Comparison of ENCODE assay signal across 11 cellular contexts in the genomic region with DNA sequence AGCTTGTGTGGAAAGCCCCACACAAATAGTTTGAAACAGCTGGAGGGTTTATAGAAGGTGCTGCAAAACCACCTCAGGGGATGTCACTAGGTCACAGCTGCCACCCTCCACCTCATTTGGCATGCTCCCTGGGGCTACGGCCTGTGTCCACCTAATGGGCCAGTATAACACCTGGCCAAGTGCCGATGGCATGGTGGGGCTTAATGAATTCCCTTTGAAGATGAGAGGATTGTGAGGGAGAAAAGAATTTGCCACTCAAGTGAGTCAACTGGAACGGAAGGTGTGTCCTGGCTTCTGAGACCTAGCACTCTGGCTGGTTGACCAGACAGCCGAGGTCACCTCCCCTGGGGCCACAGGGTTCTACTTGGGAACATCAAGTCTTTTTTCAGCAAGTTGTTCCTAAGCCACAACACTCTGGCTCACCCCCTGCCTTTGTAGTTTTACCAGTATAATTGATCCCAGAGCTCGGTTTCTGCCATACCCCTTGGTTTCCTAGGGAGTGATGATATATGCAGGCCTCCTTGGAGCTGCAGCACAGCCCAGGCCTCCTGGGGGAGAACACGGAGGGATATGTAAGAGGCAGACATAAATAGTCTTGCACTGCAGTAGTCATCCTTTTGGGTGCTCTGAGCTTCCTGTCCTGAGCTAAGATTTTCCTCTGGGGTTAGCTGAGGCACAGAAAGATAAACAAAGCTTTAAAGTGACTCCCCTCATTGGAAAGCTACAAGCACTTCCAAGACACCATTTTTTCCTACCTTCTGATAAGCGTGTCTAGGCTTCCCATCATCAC.
A peak's percentile ranks its signal among the peaks of the same experiment; 100 is the strongest.
DNase-seq lines count a peak whose midpoint lies in the region; ATAC-seq lines count a peak whose summit lies in the region.
"Had no signal": no experiment of that assay in that cellular context is flagged by ENCODE, and none has a peak within 500 bp of the region (broad histone marks: within the 10 kb centered on the region; RNA-seq: fewer than 3 reads in every experiment).

No MANE protein-coding gene starts in this region.

- H3K36me3 Mint-ChIP-seq in T-helper 2 cell treated with Interferon-gamma antibody and Interleukin-4, amounts not matched to agents 5 μg/mL and 100 μg/mL, for 36 hours (ENCODE audit: low read depth) = peaks cover 6% of the 10 kb centered on the region

- H3K27me3 Mint-ChIP-seq in T-helper 2 cell treated with Interferon-gamma antibody and Interleukin-4, amounts not matched to agents 5 μg/mL and 100 μg/mL, for 36 hours (ENCODE audit: low read depth) = no peaks in the 10 kb centered on the region

- peak overlapping the region; percentile 80 for H3K4me3 Mint-ChIP-seq in T-helper 2 cell treated with Interferon-gamma antibody and Interleukin-4, amounts not matched to agents 5 μg/mL and 100 μg/mL, for 36 hours
- H3K4me3 Mint-ChIP-seq: H9 had no signal

- peak; percentile 70 for DNase-seq in activated CD8-positive, alpha-beta memory T cell treated with anti-CD3 and anti-CD28 coated beads for 24 hours
- DNase-seq in activated CD8-positive, alpha-beta memory T cell treated with anti-CD3 and anti-CD28 coated beads, Interleukin-2, amount 50 U/mL, for 4 hours = no peak
- peak; percentile 37 for DNase-seq in T-helper 2 cell treated with Interferon-gamma antibody and Interleukin-4, amounts not matched to agents 5 μg/mL and 100 μg/mL, for 36 hours (ENCODE audit: low spot score)
- DNase-seq in fibroblast of the conjunctiva (ENCODE audit: low read depth) (peak; percentile 59), G401 (ENCODE audit: low spot score) (no peak), NOMO-1 treated with dmso at 0.1 percent for 144 hours (lab: John Stamatoyannopoulos, UW; ENCODE audit: unreplicated experiment) (no peak)
- no peak for DNase-seq in stimulated activated naive CD8-positive, alpha-beta T cell treated with anti-CD3 and anti-CD28 coated beads, Interleukin-15, Interleukin-2, amounts not matched to agents 100 U/mL and 50 U/mL, for 24 hours
- DNase-seq: activated gamma-delta T cell treated with Interleukin-2 at 50 U/mL for 16 hours, H9, kidney glomerular epithelial cell had no signal

- in situ Hi-C loops in G401 (cut with HindIII; ENCODE audit: low sequenced_read_pairs) = no loop called here

- peak; percentile 75 for ATAC-seq in stimulated activated naive CD8-positive, alpha-beta T cell treated with anti-CD3 and anti-CD28 coated beads, Interleukin-15, Interleukin-2, amounts not matched to agents 100 U/mL and 50 U/mL, for 24 hours
- ATAC-seq in GM19463 (IDR thresholded peaks at IDR 0.05; ENCODE audit: unreplicated experiment) = no peak

- H3K4me1 Mint-ChIP-seq in T-helper 2 cell treated with Interferon-gamma antibody and Interleukin-4, amounts not matched to agents 5 μg/mL and 100 μg/mL, for 36 hours (ENCODE audit: low read depth) = peaks cover 73% of the 10 kb centered on the region

- peaks cover 3% of the 10 kb centered on the region for H3K9me3 Mint-ChIP-seq in T-helper 2 cell treated with Interferon-gamma antibody and Interleukin-4, amounts not matched to agents 5 μg/mL and 100 μg/mL, for 36 hours

- H3K27ac Mint-ChIP-seq in T-helper 2 cell treated with Interferon-gamma antibody and Interleukin-4, amounts not matched to agents 5 μg/mL and 100 μg/mL, for 36 hours = peak overlapping the region; percentile 88
- H3K27ac Mint-ChIP-seq: H9 had no signal

Comparison
In these comparisons a context has a peak if more than half of its experiments do, and no peak if none do; other contexts are left out.
1. DNase-seq: peak in activated CD8-positive, alpha-beta memory T cell treated with anti-CD3 and anti-CD28 coated beads for 24 hours (single experiment), T-helper 2 cell treated with Interferon-gamma antibody and Interleukin-4, amounts not matched to agents 5 μg/mL and 100 μg/mL, for 36 hours (single experiment) and fibroblast of the conjunctiva (single experiment); none in activated CD8-positive, alpha-beta memory T cell treated with anti-CD3 and anti-CD28 coated beads, Interleukin-2, amount 50 U/mL, for 4 hours (single experiment), stimulated activated naive CD8-positive, alpha-beta T cell treated with anti-CD3 and anti-CD28 coated beads, Interleukin-15, Interleukin-2, amounts not matched to agents 100 U/mL and 50 U/mL, for 24 hours (single experiment), G401 (single experiment) and NOMO-1 treated with dmso at 0.1 percent for 144 hours (single experiment).